In the genomic region with DNA sequence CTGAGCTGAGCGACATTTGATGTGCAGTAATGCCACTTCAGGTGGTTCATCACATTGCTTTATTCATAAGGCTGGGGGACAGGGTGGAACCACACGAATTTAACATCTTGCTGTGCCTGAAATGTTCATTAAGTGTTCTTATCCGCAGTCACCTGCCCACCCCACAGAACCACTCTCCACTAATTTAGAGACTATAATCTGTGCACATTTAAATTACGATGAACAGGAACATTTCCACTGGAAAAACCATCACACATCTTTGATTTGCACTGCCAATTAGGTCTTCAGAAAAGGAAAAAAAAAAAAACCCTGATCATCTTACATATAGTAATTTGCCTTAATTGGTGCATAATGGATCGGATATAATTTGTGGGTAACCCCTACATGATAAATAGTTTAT, we compare ENCODE assay signal across 12 cellular contexts. TPM values are rescaled to one million over a fixed set of nuclear protein-coding genes. Genes with fewer than 3 reads are reported as not detected.
DNase-seq lines count a peak whose midpoint lies in the region; ATAC-seq, FAIRE-seq and TF ChIP-seq lines count a peak whose summit lies in the region.
"Had no signal": no experiment of that assay in that cellular context is flagged by ENCODE, and none has a peak within 500 bp of the region (broad histone marks: within the 10 kb centered on the region; RNA-seq: fewer than 3 reads in every experiment).

No MANE protein-coding gene starts in this region.

- 88% methylated on average over 5 of the region's 5 CpGs; no CpG with 5 or more reads in 1 of the 2 experiments for WGBS in H1 (ENCODE audit: extremely low coverage in 1 of 2, insufficient coverage in 1 of 2, insufficient read length in 1 of 2, insufficient replicate concordance in 2 of 2, low coverage in 1 of 2, low lambda C conversion rate in 2 of 2, missing lambda C conversion rate in 1 of 2), 2 experiments
- 81% methylated on average over 5 of the region's 5 CpGs for WGBS in smooth muscle cell (ENCODE audit: low lambda C conversion rate)
- WGBS in right lobe of liver (ENCODE audit: insufficient coverage, low coverage, low lambda C conversion rate, missing lambda C conversion rate), result 88% methylated on average over 3 of the region's 5 CpGs

- CTCF ChIA-PET in activated naive CD4-positive, alpha-beta T cell treated with anti-CD3 and anti-CD28 coated beads, Interleukin-2, amount 10 ng/mL, durations not matched to agents 7 days and 5 days (lab: Charles Lee), result interaction anchor here (1.6 kb wide), 1 partner anchor 18 kb away, joined by 4 read pairs; no protein-coding TSS in a partner anchor
- CTCF ChIA-PET in H1 (lab: Charles Lee; ENCODE audit: partially characterized antibody), result interaction anchor here (0.9 to 1.5 kb wide), 3 partner anchors 17 to 140 kb away, joined by 3 to 4 read pairs (median 4); no protein-coding TSS in a partner anchor

- H4K8ac ChIP-seq in H1 (ENCODE audit: extremely low read depth, insufficient read depth, low read length), result no peak overlapping the region

- H3K9ac ChIP-seq in H1 (replicated peaks in 1 of 4; ENCODE audit: extremely low read depth in 1 of 4, low read depth in 3 of 4, low read length in 3 of 4) (no peak overlapping the region; a peak in 1 of 7 replicates), smooth muscle cell (ENCODE audit: low read depth) (no peak overlapping the region)

- H2BK5ac ChIP-seq in H1 (ENCODE audit: low read depth, low read length), result no peak overlapping the region

- H3K9me3 ChIP-seq in H1 (ENCODE audit: insufficient read depth in 2 of 2, low read depth in 1 of 2, low read length in 1 of 2) (no peaks in the 10 kb centered on the region), smooth muscle cell (replicated peaks; ENCODE audit: low read depth) (no peaks in the 10 kb centered on the region), right lobe of liver (no peaks in the 10 kb centered on the region)

- H3K4me1 ChIP-seq in H1 (replicated peaks in 1 of 4; ENCODE audit: control insufficient read depth in 3 of 4, insufficient read depth in 4 of 4, low read length in 3 of 4), result peaks cover 4 to 26% (median 23%) of the 10 kb centered on the region in 4 experiments; a peak in 6 of 7 replicates
- H3K4me1 ChIP-seq in smooth muscle cell (ENCODE audit: low read depth), result peaks cover 24% of the 10 kb centered on the region
- H3K4me1 ChIP-seq in right lobe of liver, result peaks cover 0 to 13% (median 6%) of the 10 kb centered on the region in 4 donors

- H3K27me3 ChIP-seq in H1 (replicated peaks in 1 of 4; ENCODE audit: control insufficient read depth in 3 of 4, extremely low read depth in 1 of 4, insufficient read depth in 3 of 4, low read length in 3 of 4) (no peaks in the 10 kb centered on the region), smooth muscle cell (ENCODE audit: low read depth) (peaks cover 17% of the 10 kb centered on the region), right lobe of liver (no peaks in the 10 kb centered on the region)
- H3K27me3 ChIP-seq: brain microvascular endothelial cell had no signal

- H3K79me2 ChIP-seq in H1 (ENCODE audit: control insufficient read depth in 1 of 2, insufficient read depth in 2 of 2, low read length in 2 of 2) (peaks cover 21 to 66% of the 10 kb centered on the region in 2 experiments), smooth muscle cell (ENCODE audit: low read depth) (no peaks in the 10 kb centered on the region)

- H3K18ac ChIP-seq in H1 (ENCODE audit: extremely low read depth, low read length), result no peak overlapping the region

- no peak overlapping the region for H2AK5ac ChIP-seq in H1 (ENCODE audit: low read depth, low read length)

- no peak for TF ChIP-seq POLR2A in H1 (IDR thresholded peaks at IDR 0.05; ENCODE audit: control extremely low read depth in 1 of 2, low read depth in 2 of 2, low read length in 2 of 2)
- TF ChIP-seq POLR2A in right lobe of liver (IDR thresholded peaks at IDR 0.05), result no peak

- H3K23ac ChIP-seq in H1 (ENCODE audit: insufficient read length), result no peak overlapping the region

- H3K4ac ChIP-seq in H1 (replicated peaks; ENCODE audit: insufficient read length, low read depth, low read length), result no peak overlapping the region

- H3K36me3 ChIP-seq in H1 (ENCODE audit: control insufficient read depth in 2 of 4, insufficient read depth in 4 of 4, low read length in 3 of 4), result peaks cover 0 to 10% (median 0%) of the 10 kb centered on the region in 4 experiments; a peak in 1 of 8 replicates
- no peaks in the 10 kb centered on the region for H3K36me3 ChIP-seq in smooth muscle cell (ENCODE audit: low read depth)
- no peaks in the 10 kb centered on the region for H3K36me3 ChIP-seq in right lobe of liver
- H3K36me3 ChIP-seq: brain microvascular endothelial cell had no signal

- H3K4me3 Mint-ChIP-seq in activated naive CD4-positive, alpha-beta T cell treated with anti-CD3 and anti-CD28 coated beads, Interleukin-2, amount 10 ng/mL, durations not matched to agents 7 days and 5 days, result peak overlapping the region; percentile 90
- H3K4me3 Mint-ChIP-seq: T-helper 1 cell treated with Interleukin-12 subunit alpha and Interleukin-12 subunit beta and Interleukin-4 antibody, amounts not matched to agents 30 μg/mL and 1 μg/mL, for 36 hours had no signal

- ATAC-seq in activated naive CD4-positive, alpha-beta T cell treated with anti-CD3 and anti-CD28 coated beads, Interleukin-2, amount 50 U/mL, for 72 hours, result no peak
- ATAC-seq in GM18867 (IDR thresholded peaks at IDR 0.05; ENCODE audit: unreplicated experiment) (no peak), right lobe of liver (no peak)

- peaks cover 4% of the 10 kb centered on the region; the same call in 1 of the 2 replicates for H3K23me2 ChIP-seq in H1 (ENCODE audit: low read depth, low read length)

- POLR2A ChIA-PET in H1 (lab: Charles Lee; ENCODE audit: partially characterized antibody), result interaction anchor here (0.7 to 2.7 kb wide), 4 partner anchors 11 to 29 kb away, joined by 3 to 12 read pairs (median 8); no protein-coding TSS in a partner anchor

- H3K4me2 ChIP-seq in H1 (ENCODE audit: insufficient read depth in 1 of 2, low read depth in 2 of 2, low read length in 2 of 2), result peak overlapping the region; percentile 36 to 76; a peak in 3 of 4 replicates
- peak overlapping the region; percentile 95 for H3K4me2 ChIP-seq in smooth muscle cell

- H2AFZ ChIP-seq in H1 (ENCODE audit: low read length), result no peak overlapping the region
- H2AFZ ChIP-seq in smooth muscle cell (ENCODE audit: low read depth), result no peak overlapping the region

- no peak overlapping the region for H3K14ac ChIP-seq in H1 (ENCODE audit: insufficient read length)

- peaks cover 3% of the 10 kb centered on the region for H3F3A ChIP-seq in smooth muscle cell (ENCODE audit: low read depth)

- H4K20me1 ChIP-seq in H1 (replicated peaks in 1 of 2; ENCODE audit: control insufficient read depth in 1 of 2, insufficient read depth in 2 of 2, low read length in 2 of 2) (peaks cover 12 to 19% of the 10 kb centered on the region in 2 experiments), smooth muscle cell (ENCODE audit: low read depth) (no peaks in the 10 kb centered on the region)

- no peak for TF ChIP-seq EP300 in H1 (IDR thresholded peaks at IDR 0.05; ENCODE audit: borderline replicate concordance in 1 of 2, low read depth in 2 of 2, low read length in 2 of 2)

- H3K27ac Mint-ChIP-seq in activated naive CD4-positive, alpha-beta T cell treated with anti-CD3 and anti-CD28 coated beads, Interleukin-2, amount 10 ng/mL, durations not matched to agents 7 days and 5 days, result no peak overlapping the region
- H3K27ac Mint-ChIP-seq in activated naive CD4-positive, alpha-beta T cell treated with anti-CD3 and anti-CD28 coated beads, Interleukin-2, amount 50 U/mL, for 72 hours, result no peak overlapping the region
- H3K27ac Mint-ChIP-seq: T-helper 1 cell treated with Interleukin-12 subunit alpha and Interleukin-12 subunit beta and Interleukin-4 antibody, amounts not matched to agents 30 μg/mL and 1 μg/mL, for 36 hours had no signal

- no peak for TF ChIP-seq RAD21 in H1 (IDR thresholded peaks at IDR 0.05 in 1 of 2, conservative IDR thresholded peaks at IDR 0.05 in 1 of 2; ENCODE audit: low read depth in 2 of 2, low read length in 2 of 2)

- H3K56ac ChIP-seq in H1 (replicated peaks; ENCODE audit: insufficient read length, low read depth, low read length), result no peak overlapping the region

- no peak overlapping the region for H2BK12ac ChIP-seq in H1 (ENCODE audit: low read depth, low read length)

- H4K91ac ChIP-seq in H1 (replicated peaks; ENCODE audit: insufficient read length, low read length), result no peak overlapping the region

- H3K27ac ChIP-seq in H1 (ENCODE audit: low read depth, low read length) (no peak overlapping the region), smooth muscle cell (ENCODE audit: low read depth) (no peak overlapping the region), right lobe of liver (no peak overlapping the region)
- H3K27ac ChIP-seq: brain microvascular endothelial cell had no signal

- H4K5ac ChIP-seq in H1 (ENCODE audit: insufficient read length, low read depth, low read length), result no peak overlapping the region

- DNase-seq in activated naive CD4-positive, alpha-beta T cell treated with anti-CD3 and anti-CD28 coated beads, Interleukin-2, amount 10 ng/mL, durations not matched to agents 7 days and 5 days, result no peak
- no peak for DNase-seq in activated naive CD4-positive, alpha-beta T cell treated with anti-CD3 and anti-CD28 coated beads, Interleukin-2, amount 50 U/mL, for 72 hours (ENCODE audit: low spot score in 2 of 2)
- DNase-seq in NCI-H69 (lab: John Stamatoyannopoulos, UW) (peak; percentile 58), H1 (ENCODE audit: low read depth in 1 of 2, low spot score in 2 of 2) (no peak), smooth muscle cell (lab: John Stamatoyannopoulos, UW; ENCODE audit: unreplicated experiment) (no peak), right lobe of liver (no peak), frontal cortex (ENCODE audit: low spot score in 2 of 2) (no peak)
- DNase-seq: NCI-H1694 had no signal

- no peak overlapping the region for H2BK15ac ChIP-seq in H1 (ENCODE audit: low read length)

- FAIRE-seq in H1 (lab: Jason Lieb, UNC) (no peak), frontal cortex (lab: Jason Lieb, UNC) (no peak)
- FAIRE-seq: endometrium had no signal

- no peak overlapping the region for H2BK20ac ChIP-seq in H1 (ENCODE audit: low read length)

- intact Hi-C loops in right lobe of liver (cut with DNase I), result no loop called here

- no peaks in the 10 kb centered on the region for H3K9me3 Mint-ChIP-seq in activated naive CD4-positive, alpha-beta T cell treated with anti-CD3 and anti-CD28 coated beads, Interleukin-2, amount 10 ng/mL, durations not matched to agents 7 days and 5 days
- H3K9me3 Mint-ChIP-seq in activated naive CD4-positive, alpha-beta T cell treated with anti-CD3 and anti-CD28 coated beads, Interleukin-2, amount 50 U/mL, for 72 hours, result no peaks in the 10 kb centered on the region
- H3K9me3 Mint-ChIP-seq: T-helper 1 cell treated with Interleukin-12 subunit alpha and Interleukin-12 subunit beta and Interleukin-4 antibody, amounts not matched to agents 30 μg/mL and 1 μg/mL, for 36 hours had no signal

- no peak overlapping the region for H2BK120ac ChIP-seq in H1 (replicated peaks; ENCODE audit: low read depth, low read length)

- TF ChIP-seq CTCF in H1 (IDR thresholded peaks at IDR 0.05; ENCODE audit: control extremely low read depth in 1 of 3, insufficient read depth in 1 of 3, low read depth in 1 of 3, low read length in 3 of 3) (no peak), smooth muscle cell (IDR thresholded peaks at IDR 0.05; ENCODE audit: borderline replicate concordance, insufficient read depth, poor library complexity, severe bottlenecking) (no peak), right lobe of liver (IDR thresholded peaks at IDR 0.05) (no peak)

- peaks cover 82% of the 10 kb centered on the region for H3K4me1 Mint-ChIP-seq in activated naive CD4-positive, alpha-beta T cell treated with anti-CD3 and anti-CD28 coated beads, Interleukin-2, amount 10 ng/mL, durations not matched to agents 7 days and 5 days

- peaks cover 31% of the 10 kb centered on the region for H3K36me3 Mint-ChIP-seq in activated naive CD4-positive, alpha-beta T cell treated with anti-CD3 and anti-CD28 coated beads, Interleukin-2, amount 10 ng/mL, durations not matched to agents 7 days and 5 days
- peaks cover 17 to 20% of the 10 kb centered on the region in 2 donors for H3K36me3 Mint-ChIP-seq in activated naive CD4-positive, alpha-beta T cell treated with anti-CD3 and anti-CD28 coated beads, Interleukin-2, amount 50 U/mL, for 72 hours

- H3K4me3 ChIP-seq in H1 (ENCODE audit: extremely low read depth in 1 of 4, insufficient read depth in 2 of 4, low read depth in 3 of 4, low read length in 4 of 4) (peak overlapping the region in 1 of 4 experiments; percentile 83; a peak in 2 of 8 replicates), smooth muscle cell (no peak overlapping the region), right lobe of liver (no peak overlapping the region)

- no peaks in the 10 kb centered on the region for H3K27me3 Mint-ChIP-seq in activated naive CD4-positive, alpha-beta T cell treated with anti-CD3 and anti-CD28 coated beads, Interleukin-2, amount 10 ng/mL, durations not matched to agents 7 days and 5 days

- H3K79me1 ChIP-seq in H1 (ENCODE audit: low read depth, low read length), result peaks cover 13% of the 10 kb centered on the region

RNA-seq across cellular contexts. Expression of gene CDCA7L, which starts 2.3 kb away (rescaled TPM):
- total RNA-seq in activated naive CD4-positive, alpha-beta T cell treated with anti-CD3 and anti-CD28 coated beads, Interleukin-2, amount 50 U/mL, for 72 hours, result 10 to 100 TPM; 81.0 to 92.3 TPM
- 166 and 168 TPM in 2 replicates for total RNA-seq in H1 (2021; fragmentation: NEBNext Ultra II Directional; extraction: Animal tissue kit (Norgen Biotek cat#: 25700))
- polyA plus RNA-seq in H1 (2011; rRNA removed) (78.6 and 93.8 TPM in 2 replicates), smooth muscle cell (9.3 and 9.7 TPM in 2 replicates)
- polyA plus RNA-seq in H1 (2011; cell fraction: cytosol; rRNA removed), result 113 TPM
- polyA plus RNA-seq in H1 (2011; cell fraction: nucleus; rRNA removed), result 105 TPM
- 105 to 144 TPM (median 112 TPM) in 4 replicates for polyA plus RNA-seq in H1 (2012, experiment 1 of 2)
- polyA plus RNA-seq in H1 (2012, experiment 2 of 2), result 28.7 TPM
- polyA plus RNA-seq in H1 (2013, experiment 1 of 2), result 90.9 TPM
- polyA plus RNA-seq in H1 (2013, experiment 2 of 2), result 87.9 TPM
- 141 and 202 TPM in 2 replicates for polyA minus RNA-seq in H1 (2011; rRNA and poly(A)+ RNA removed)
- polyA minus RNA-seq in H1 (2011; cell fraction: cytosol; rRNA and poly(A)+ RNA removed), result 86.8 TPM
- polyA minus RNA-seq in H1 (2011; cell fraction: nucleus; rRNA and poly(A)+ RNA removed), result 181 TPM
- total RNA-seq in smooth muscle cell (7.8 and 13.9 TPM in 2 replicates), right lobe of liver (1 to 10 TPM; 3.3 to 6.0 (median 4.3) TPM), frontal cortex (31.4 TPM)
